ENCODE assay signal across 17 cellular contexts in the genomic region with DNA sequence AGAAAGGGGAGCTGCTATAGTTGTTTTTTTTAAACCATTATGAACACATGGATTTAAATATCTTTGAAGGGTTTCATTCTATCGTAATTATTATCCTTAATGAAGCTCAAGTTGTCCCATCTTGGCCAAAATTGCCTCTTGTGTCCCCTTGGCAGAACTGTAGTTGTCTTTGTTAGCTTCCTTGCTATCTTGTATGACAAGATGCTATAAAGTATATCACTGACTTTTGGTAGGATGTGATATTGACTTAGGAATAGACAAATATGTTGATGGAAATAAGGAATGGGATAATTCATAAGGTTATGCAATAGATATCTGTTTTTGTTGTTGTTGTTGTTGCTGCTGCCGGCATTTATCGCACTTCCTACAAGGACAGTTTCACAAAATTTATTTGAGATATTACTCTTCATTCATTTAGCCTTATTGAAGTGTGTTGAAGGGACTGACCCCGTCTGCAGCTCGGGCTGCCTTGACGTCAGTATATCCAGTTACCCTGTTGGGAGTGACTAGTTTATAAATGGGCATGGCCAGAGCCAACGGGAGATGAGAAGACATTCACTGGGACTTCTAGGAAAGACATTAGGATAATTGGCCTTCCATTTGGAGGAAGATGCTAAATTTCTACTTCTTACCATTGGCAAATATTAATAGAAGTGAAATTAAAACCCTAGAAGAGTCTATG. TPM values are rescaled to one million over a fixed set of nuclear protein-coding genes. Genes with fewer than 3 reads are reported as not detected.
DNase-seq lines count a peak whose midpoint lies in the region; ATAC-seq, FAIRE-seq and TF ChIP-seq lines count a peak whose summit lies in the region.
"Had no signal": no experiment of that assay in that cellular context is flagged by ENCODE, and none has a peak within 500 bp of the region (broad histone marks: within the 10 kb centered on the region; RNA-seq: fewer than 3 reads in every experiment).

No MANE protein-coding gene starts in this region.

- H3K27me3 ChIP-seq in GM23248 (replicated peaks; ENCODE audit: insufficient read depth) = no peaks in the 10 kb centered on the region
- H3K27me3 ChIP-seq in PC-9 (ENCODE audit: insufficient read depth, low read depth) = no peaks in the 10 kb centered on the region
- no peaks in the 10 kb centered on the region for H3K27me3 ChIP-seq in K562 (ENCODE audit: control insufficient read depth in 2 of 2, insufficient read depth in 2 of 2, low read length in 2 of 2)
- H3K27me3 ChIP-seq in uterus = no peaks in the 10 kb centered on the region

- H3K9me1 ChIP-seq in K562 (ENCODE audit: control insufficient read depth, insufficient read depth, low read length) = no peaks in the 10 kb centered on the region

- CTCF ChIA-PET in PC-9 (lab: Charles Lee) (interaction anchor here (0.5 to 1.3 kb wide), 2 partner anchors 17 to 29 kb away, joined by 6 to 7 read pairs; no protein-coding TSS in a partner anchor), K562 (lab: Yijun Ruan, JAX; ENCODE audit: low intra/inter-chr PET ratio) (no interaction called here)
- CTCF ChIA-PET in activated CD4-positive, alpha-beta T cell treated with anti-CD3 and anti-CD28 coated beads, Interleukin-2, amount 10 ng/mL, durations not matched to agents 7 days and 5 days (lab: Charles Lee) = interaction anchor here (1.0 to 1.2 kb wide), 2 partner anchors 15 to 23 kb away, joined by 3 read pairs; no protein-coding TSS in a partner anchor

- H3K9me2 ChIP-seq in GM23248 (ENCODE audit: insufficient read depth) = no peaks in the 10 kb centered on the region
- no peaks in the 10 kb centered on the region for H3K9me2 ChIP-seq in PC-9 (ENCODE audit: insufficient read depth)

- H3K27me3 Mint-ChIP-seq in osteocyte (ENCODE audit: unreplicated experiment) = no peaks in the 10 kb centered on the region
- H3K27me3 Mint-ChIP-seq in activated CD4-positive, alpha-beta T cell treated with anti-CD3 and anti-CD28 coated beads, Interleukin-2, amount 10 ng/mL, durations not matched to agents 7 days and 5 days = no peaks in the 10 kb centered on the region
- H3K27me3 Mint-ChIP-seq: CD4-positive, CD25-positive, alpha-beta regulatory T cell had no signal

- H3K4me1 Mint-ChIP-seq in osteocyte (ENCODE audit: unreplicated experiment) = peaks cover 15% of the 10 kb centered on the region
- H3K4me1 Mint-ChIP-seq in activated CD4-positive, alpha-beta T cell treated with anti-CD3 and anti-CD28 coated beads, Interleukin-2, amount 10 ng/mL, durations not matched to agents 7 days and 5 days = no peaks in the 10 kb centered on the region

- in situ Hi-C loops in GM23248 (cut with MboI) (no loop called here), K562 (cut with MboI) (no loop called here)

- no peak overlapping the region for H3K4me3 Mint-ChIP-seq in osteocyte (ENCODE audit: unreplicated experiment)
- no peak overlapping the region for H3K4me3 Mint-ChIP-seq in activated CD4-positive, alpha-beta T cell treated with anti-CD3 and anti-CD28 coated beads, Interleukin-2, amount 10 ng/mL, durations not matched to agents 7 days and 5 days
- H3K4me3 Mint-ChIP-seq: CD4-positive, CD25-positive, alpha-beta regulatory T cell had no signal

- peak overlapping the region; percentile 48 for H3K27ac Mint-ChIP-seq in osteocyte (ENCODE audit: unreplicated experiment)
- H3K27ac Mint-ChIP-seq in activated CD4-positive, alpha-beta T cell treated with anti-CD3 and anti-CD28 coated beads, Interleukin-2, amount 10 ng/mL, durations not matched to agents 7 days and 5 days = no peak overlapping the region
- H3K27ac Mint-ChIP-seq: CD4-positive, CD25-positive, alpha-beta regulatory T cell had no signal

- no peak for FAIRE-seq in K562 (lab: Jason Lieb, UNC)
- FAIRE-seq: RCC 7860 had no signal

- no peaks in the 10 kb centered on the region for H3K9me3 Mint-ChIP-seq in osteocyte (ENCODE audit: unreplicated experiment)
- peaks cover 2% of the 10 kb centered on the region for H3K9me3 Mint-ChIP-seq in activated CD4-positive, alpha-beta T cell treated with anti-CD3 and anti-CD28 coated beads, Interleukin-2, amount 10 ng/mL, durations not matched to agents 7 days and 5 days

- H3K27ac ChIP-seq in GM23248 (peak overlapping the region; percentile 64), PC-9 (peak overlapping the region; percentile 87), K562 (ENCODE audit: extremely low read depth, low read depth, low read length) (no peak overlapping the region), uterus (no peak overlapping the region)

- peak overlapping the region; percentile 23; the same call in 1 of the 2 replicates for H3K9ac ChIP-seq in GM23248
- no peak overlapping the region for H3K9ac ChIP-seq in K562 (ENCODE audit: insufficient read depth in 1 of 2, low read depth in 2 of 2, low read length in 2 of 2)

- 84 to 88% methylated on average over 7 of the region's 7 CpGs for WGBS in GM23248 (ENCODE audit: low coverage in 1 of 2, low lambda C conversion rate in 2 of 2, missing lambda C conversion rate in 2 of 2), 2 experiments
- WGBS in K562 (ENCODE audit: insufficient coverage, low coverage, missing lambda C conversion rate) = 71% methylated on average over 7 of the region's 7 CpGs

- no peak overlapping the region for H3K4me2 ChIP-seq in GM23248 (ENCODE audit: unreplicated experiment)
- H3K4me2 ChIP-seq in PC-9 = peak overlapping the region; percentile 72
- no peak overlapping the region for H3K4me2 ChIP-seq in K562 (ENCODE audit: insufficient read depth, low read length)

- peak overlapping the region; percentile 15 for H2AFZ ChIP-seq in GM23248
- H2AFZ ChIP-seq in PC-9 = peak overlapping the region; percentile 66; the same call in 1 of the 2 replicates
- H2AFZ ChIP-seq in K562 (ENCODE audit: low read depth, low read length) = no peak overlapping the region

- no peak for ATAC-seq in K562

- no peak for TF ChIP-seq CTCF in PC-9 (conservative IDR thresholded peaks at IDR 0.05)
- TF ChIP-seq CTCF in K562 (IDR thresholded peaks at IDR 0.05 in 2 of 3, conservative IDR thresholded peaks at IDR 0.05 in 1 of 3; ENCODE audit: insufficient read depth in 2 of 3, low read depth in 1 of 3, low read length in 3 of 3) = no peak
- TF ChIP-seq CTCF in osteocyte (IDR thresholded peaks at IDR 0.05) = no peak
- TF ChIP-seq CTCF in uterus (IDR thresholded peaks at IDR 0.05) = no peak

- peaks cover 2% of the 10 kb centered on the region for H3K36me3 Mint-ChIP-seq in osteocyte (ENCODE audit: unreplicated experiment)
- peaks cover 30% of the 10 kb centered on the region for H3K36me3 Mint-ChIP-seq in activated CD4-positive, alpha-beta T cell treated with anti-CD3 and anti-CD28 coated beads, Interleukin-2, amount 10 ng/mL, durations not matched to agents 7 days and 5 days (ENCODE audit: low read depth)

- POLR2A ChIA-PET in PC-9 (lab: Charles Lee; ENCODE audit: unreplicated experiment) = interaction anchor here (0.5 to 0.7 kb wide), 4 partner anchors 21 to 132 kb away, joined by 3 to 8 read pairs (median 4); partner anchors contain the start of gene GPRC5A
- POLR2A ChIA-PET in K562 (lab: Yijun Ruan, JAX) = no interaction called here
- POLR2A ChIA-PET in activated CD4-positive, alpha-beta T cell treated with anti-CD3 and anti-CD28 coated beads, Interleukin-2, amount 10 ng/mL, durations not matched to agents 7 days and 5 days (lab: Charles Lee) = no interaction called here

- H3K4me3 ChIP-seq in GM23248 (no peak overlapping the region), PC-9 (no peak overlapping the region), K562 (no peak overlapping the region), uterus (no peak overlapping the region)
- H3K4me3 ChIP-seq: HAP-1 had no signal

- intact Hi-C loops in PC-9 (cut with micrococcal nuclease; ENCODE audit: unreplicated experiment) (loop anchor here (2.0 kb wide), 1 partner anchor 19 kb away; no protein-coding TSS in a partner anchor), K562 (cut with micrococcal nuclease) (no loop called here), uterus (cut with DNase I; ENCODE audit: low total_unique reads) (no loop called here)

- BruUV-seq in PC-9 (replicated peaks; lab: Mats Ljungman, UMichigan) (TSS peak; percentile 53), K562 (replicated peaks; lab: Mats Ljungman, UMichigan) (no TSS peak)

- TF ChIP-seq POLR2A in K562 (conservative IDR thresholded peaks at IDR 0.05) (no peak), uterus (IDR thresholded peaks at IDR 0.05) (no peak)

- DNase-seq in GM23248 (no peak), PC-9 (no peak), K562 (ENCODE audit: extremely low read depth in 1 of 4, low spot score in 3 of 4) (no peak), osteocyte (ENCODE audit: extremely low spot score, unreplicated experiment) (no peak), uterus (no peak)
- DNase-seq in stimulated activated naive CD4-positive, alpha-beta T cell treated with Interleukin-2 at 50 U/mL for 16 hours (lab: John Stamatoyannopoulos, UW) = no peak
- DNase-seq in activated CD4-positive, alpha-beta T cell treated with anti-CD3 and anti-CD28 coated beads, Interleukin-2, amount 10 ng/mL, durations not matched to agents 7 days and 5 days = no peak
- DNase-seq: CD4-positive, CD25-positive, alpha-beta regulatory T cell; DMS53; KBM-7; NCI-H1436; NCI-H2029 treated with DMSO at 0.1 percent for 48 hours; NCI-H510A treated with DMSO at 0.1 percent for 48 hours; NCI-H82; SHP77 treated with DMSO at 0.1 percent for 48 hours had no signal

- H3F3A ChIP-seq in GM23248 (ENCODE audit: insufficient read depth) (0 out of 2 replicates have a peak, but pooled peaks cover 10% of the 10 kb centered on the region), PC-9 (ENCODE audit: insufficient read depth, low read depth) (peaks cover 25% of the 10 kb centered on the region)

- H3K4me1 ChIP-seq in GM23248 (ENCODE audit: insufficient read depth) (peaks cover 4% of the 10 kb centered on the region; the same call in 1 of the 2 replicates), PC-9 (replicated peaks; ENCODE audit: insufficient read depth) (peaks cover 27% of the 10 kb centered on the region), K562 (replicated peaks in 1 of 2; ENCODE audit: control insufficient read depth in 2 of 2, insufficient read depth in 2 of 2, low read length in 2 of 2) (peaks cover 3 to 12% of the 10 kb centered on the region in 2 experiments; a peak in 3 of 5 replicates), uterus (no peaks in the 10 kb centered on the region)
- H3K4me1 ChIP-seq: HAP-1 had no signal

- no peak for TF ChIP-seq EP300 in K562 (IDR thresholded peaks at IDR 0.05; ENCODE audit: low read length)

- H4K20me1 ChIP-seq in GM23248 (ENCODE audit: insufficient read depth) (no peaks in the 10 kb centered on the region), PC-9 (ENCODE audit: insufficient read depth) (no peaks in the 10 kb centered on the region), K562 (replicated peaks; ENCODE audit: control insufficient read depth, insufficient read depth, low read length) (no peaks in the 10 kb centered on the region)

- H3K9me3 ChIP-seq in GM23248 (ENCODE audit: low read depth) = no peaks in the 10 kb centered on the region
- no peaks in the 10 kb centered on the region for H3K9me3 ChIP-seq in PC-9 (ENCODE audit: insufficient read depth, low read depth)
- H3K9me3 ChIP-seq in K562 (replicated peaks; ENCODE audit: control insufficient read depth, insufficient read depth, low read depth, low read length) = no peaks in the 10 kb centered on the region
- H3K9me3 ChIP-seq in uterus = no peaks in the 10 kb centered on the region
- H3K9me3 ChIP-seq: HAP-1 had no signal

- H3K79me2 ChIP-seq in GM23248 (ENCODE audit: insufficient read depth) (0 out of 2 replicates have a peak, but pooled peaks cover 5% of the 10 kb centered on the region), PC-9 (ENCODE audit: low read depth) (no peaks in the 10 kb centered on the region), K562 (ENCODE audit: control insufficient read depth, insufficient read depth, low read length) (no peaks in the 10 kb centered on the region)

- H3K36me3 ChIP-seq in GM23248 (ENCODE audit: low read depth) (no peaks in the 10 kb centered on the region), PC-9 (ENCODE audit: low read depth) (no peaks in the 10 kb centered on the region), K562 (ENCODE audit: control insufficient read depth, insufficient read depth, low read length) (no peaks in the 10 kb centered on the region), uterus (no peaks in the 10 kb centered on the region)
- H3K36me3 ChIP-seq: HAP-1 had no signal

- TF ChIP-seq RAD21 in K562 (CRISPR knock-in tag; conservative IDR thresholded peaks at IDR 0.05 in 1 of 2, IDR thresholded peaks at IDR 0.05 in 1 of 2) = no peak

RNA-seq across cellular contexts. Expression of gene APOLD1, which starts 26.1 kb away (rescaled TPM):
- 5.2 and 5.4 TPM in 2 replicates for total RNA-seq in GM23248 (2014; rRNA removed; shearing (Covaris generic))
- 3.4 and 3.8 TPM in 2 replicates for polyA plus RNA-seq in GM23248 (2016; fragmentation: Nextera tagmentation; extraction: Ambion mirVana)
- total RNA-seq in PC-9 (2021) = 23.3 and 24.9 TPM in 2 replicates
- 1.2 and 1.3 TPM in 2 replicates for total RNA-seq in K562 (2011; cell fraction: chromatin; rRNA removed; ENCODE audit: low replicate concordance)
- total RNA-seq in K562 (2011; cell fraction: nucleolus; rRNA removed) = 1.6 and 1.7 TPM in 2 replicates
- 2.1 and 2.5 TPM in 2 replicates for total RNA-seq in K562 (2011; cell fraction: nucleoplasm; rRNA removed)
- total RNA-seq in K562 (2014; rRNA removed) = 0.41 and 2.0 TPM in 2 replicates
- 0.61 and 0.65 TPM in 2 replicates for total RNA-seq in K562 (2014; rRNA removed; fragmentation: Illumina TruSeq; extraction: Trizol)
- total RNA-seq in K562 (2015; rRNA removed; fragmentation: Illumina TruSeq; extraction: Trizol) = 1.1 TPM in 2 replicates
- 0.89 and 0.93 TPM in 2 replicates for total RNA-seq in K562 (2021)
- polyA plus RNA-seq in K562 (2011; rRNA removed) = 0.49 and 0.84 TPM in 2 replicates
- 0.30 and 0.35 TPM in 2 replicates for polyA plus RNA-seq in K562 (2011; cell fraction: cytosol; rRNA removed)
- 0.74 and 0.97 TPM in 2 replicates for polyA plus RNA-seq in K562 (2011; cell fraction: nucleus; rRNA removed)
- 0.82 and 1.4 TPM in 2 replicates for polyA plus RNA-seq in K562 (2012)
- 0.46 and 0.61 TPM in 2 replicates for polyA plus RNA-seq in K562 (2014; fragmentation: Illumina TruSeq; extraction: Trizol)
- under 1 TPM; 0.28 to 0.45 TPM for polyA plus RNA-seq in K562 (2014; fragmentation: Nextera tagmentation; extraction: Ambion mirVana)
- polyA plus RNA-seq in K562 (2014; rRNA removed) = 0.45 and 0.93 TPM in 2 replicates
- polyA minus RNA-seq in K562 (2011; rRNA and poly(A)+ RNA removed) = 0.74 and 1.1 TPM in 2 replicates
- polyA minus RNA-seq in K562 (2011; cell fraction: cytosol; rRNA and poly(A)+ RNA removed) = 0.36 and 1.2 TPM in 2 replicates
- 1.5 and 2.2 TPM in 2 replicates for polyA minus RNA-seq in K562 (2011; cell fraction: nucleus; rRNA and poly(A)+ RNA removed)
- 10.5 and 11.1 TPM in 2 replicates for total RNA-seq in osteocyte
- 10 to 100 TPM; 14.4 to 15.5 TPM for total RNA-seq in activated CD4-positive, alpha-beta T cell treated with anti-CD3 and anti-CD28 coated beads, Interleukin-2, amount 10 ng/mL, durations not matched to agents 7 days and 5 days
- total RNA-seq in uterus = 10 to 100 TPM; 25.0 to 88.8 (median 57.9) TPM

RNA-seq across cellular contexts. Expression of gene CDKN1B, which starts 42.2 kb away (rescaled TPM):
- total RNA-seq in GM23248 (2014; rRNA removed; shearing (Covaris generic)) = 24.4 and 27.9 TPM in 2 replicates
- polyA plus RNA-seq in GM23248 (2016; fragmentation: Nextera tagmentation; extraction: Ambion mirVana) = 3.4 TPM in 2 replicates
- total RNA-seq in PC-9 (2021) = 54.9 and 67.5 TPM in 2 replicates
- total RNA-seq in K562 (2011; cell fraction: chromatin; rRNA removed; ENCODE audit: low replicate concordance) = 6.1 and 9.5 TPM in 2 replicates
- total RNA-seq in K562 (2011; cell fraction: nucleolus; rRNA removed) = 15.8 and 17.9 TPM in 2 replicates
- total RNA-seq in K562 (2011; cell fraction: nucleoplasm; rRNA removed) = 8.5 and 10.2 TPM in 2 replicates
- 32.0 and 35.2 TPM in 2 replicates for total RNA-seq in K562 (2014; rRNA removed)
- 13.5 and 16.0 TPM in 2 replicates for total RNA-seq in K562 (2014; rRNA removed; fragmentation: Illumina TruSeq; extraction: Trizol)
- 16.8 and 18.6 TPM in 2 replicates for total RNA-seq in K562 (2015; rRNA removed; fragmentation: Illumina TruSeq; extraction: Trizol)
- total RNA-seq in K562 (2021) = 23.9 and 27.3 TPM in 2 replicates
- 12.9 and 13.7 TPM in 2 replicates for polyA plus RNA-seq in K562 (2011; rRNA removed)
- 5.9 and 6.8 TPM in 2 replicates for polyA plus RNA-seq in K562 (2011; cell fraction: cytosol; rRNA removed)
- polyA plus RNA-seq in K562 (2011; cell fraction: nucleus; rRNA removed) = 10.1 and 11.6 TPM in 2 replicates
- 22.9 and 24.9 TPM in 2 replicates for polyA plus RNA-seq in K562 (2012)
- 15.5 and 17.5 TPM in 2 replicates for polyA plus RNA-seq in K562 (2014; fragmentation: Illumina TruSeq; extraction: Trizol)
- 1 to 10 TPM; 2.6 to 3.0 TPM for polyA plus RNA-seq in K562 (2014; fragmentation: Nextera tagmentation; extraction: Ambion mirVana)
- polyA plus RNA-seq in K562 (2014; rRNA removed) = 21.0 and 21.9 TPM in 2 replicates
- polyA minus RNA-seq in K562 (2011; rRNA and poly(A)+ RNA removed) = 8.8 and 9.9 TPM in 2 replicates
- polyA minus RNA-seq in K562 (2011; cell fraction: cytosol; rRNA and poly(A)+ RNA removed) = 5.1 and 8.9 TPM in 2 replicates
- 13.9 and 27.3 TPM in 2 replicates for polyA minus RNA-seq in K562 (2011; cell fraction: nucleus; rRNA and poly(A)+ RNA removed)
- 76.4 and 78.9 TPM in 2 replicates for total RNA-seq in osteocyte
- 100 to 1,000 TPM; 105 to 117 TPM for total RNA-seq in activated CD4-positive, alpha-beta T cell treated with anti-CD3 and anti-CD28 coated beads, Interleukin-2, amount 10 ng/mL, durations not matched to agents 7 days and 5 days
- 100 to 1,000 TPM in 1 of 4 donors, 10 to 100 TPM in 3; 40.7 to 104 (median 86.0) TPM for total RNA-seq in uterus

RNA-seq across cellular contexts. Expression of gene DDX47, which starts 53.8 kb away (rescaled TPM):
- 124 and 132 TPM in 2 replicates for total RNA-seq in GM23248 (2014; rRNA removed; shearing (Covaris generic))
- 119 and 123 TPM in 2 replicates for polyA plus RNA-seq in GM23248 (2016; fragmentation: Nextera tagmentation; extraction: Ambion mirVana)
- 192 and 196 TPM in 2 replicates for total RNA-seq in PC-9 (2021)
- 47.1 and 85.0 TPM in 2 replicates for total RNA-seq in K562 (2011; cell fraction: chromatin; rRNA removed; ENCODE audit: low replicate concordance)
- total RNA-seq in K562 (2011; cell fraction: nucleolus; rRNA removed) = 28.7 and 30.1 TPM in 2 replicates
- total RNA-seq in K562 (2011; cell fraction: nucleoplasm; rRNA removed) = 46.6 and 68.3 TPM in 2 replicates
- total RNA-seq in K562 (2014; rRNA removed) = 41.6 and 42.1 TPM in 2 replicates
- total RNA-seq in K562 (2014; rRNA removed; fragmentation: Illumina TruSeq; extraction: Trizol) = 66.5 and 71.3 TPM in 2 replicates
- 60.6 and 64.4 TPM in 2 replicates for total RNA-seq in K562 (2015; rRNA removed; fragmentation: Illumina TruSeq; extraction: Trizol)
- 48.0 and 49.6 TPM in 2 replicates for total RNA-seq in K562 (2021)
- 40.8 and 47.0 TPM in 2 replicates for polyA plus RNA-seq in K562 (2011; rRNA removed)
- polyA plus RNA-seq in K562 (2011; cell fraction: cytosol; rRNA removed) = 19.8 and 37.3 TPM in 2 replicates
- 40.7 and 58.0 TPM in 2 replicates for polyA plus RNA-seq in K562 (2011; cell fraction: nucleus; rRNA removed)
- 21.8 and 38.7 TPM in 2 replicates for polyA plus RNA-seq in K562 (2012)
- polyA plus RNA-seq in K562 (2014; fragmentation: Illumina TruSeq; extraction: Trizol) = 57.1 and 72.5 TPM in 2 replicates
- 100 to 1,000 TPM; 157 to 186 TPM for polyA plus RNA-seq in K562 (2014; fragmentation: Nextera tagmentation; extraction: Ambion mirVana)
- 39.4 and 45.8 TPM in 2 replicates for polyA plus RNA-seq in K562 (2014; rRNA removed)
- 43.3 and 43.9 TPM in 2 replicates for polyA minus RNA-seq in K562 (2011; rRNA and poly(A)+ RNA removed)
- polyA minus RNA-seq in K562 (2011; cell fraction: cytosol; rRNA and poly(A)+ RNA removed) = 20.9 and 22.6 TPM in 2 replicates
- 25.6 and 44.3 TPM in 2 replicates for polyA minus RNA-seq in K562 (2011; cell fraction: nucleus; rRNA and poly(A)+ RNA removed)
- total RNA-seq in osteocyte = 47.3 and 48.0 TPM in 2 replicates
- 10 to 100 TPM; 54.5 to 59.0 TPM for total RNA-seq in activated CD4-positive, alpha-beta T cell treated with anti-CD3 and anti-CD28 coated beads, Interleukin-2, amount 10 ng/mL, durations not matched to agents 7 days and 5 days
- total RNA-seq in uterus = 100 to 1,000 TPM in 1 of 4 donors, 10 to 100 TPM in 3; 42.1 to 105 (median 57.2) TPM

Comparison
In these comparisons a context has a peak if more than half of its experiments do, and no peak if none do; other contexts are left out.
1. H3K27ac ChIP-seq: peak in GM23248 (single experiment) and PC-9 (single experiment); none in K562 (single experiment) and uterus (0 of 2).